In the genomic region with DNA sequence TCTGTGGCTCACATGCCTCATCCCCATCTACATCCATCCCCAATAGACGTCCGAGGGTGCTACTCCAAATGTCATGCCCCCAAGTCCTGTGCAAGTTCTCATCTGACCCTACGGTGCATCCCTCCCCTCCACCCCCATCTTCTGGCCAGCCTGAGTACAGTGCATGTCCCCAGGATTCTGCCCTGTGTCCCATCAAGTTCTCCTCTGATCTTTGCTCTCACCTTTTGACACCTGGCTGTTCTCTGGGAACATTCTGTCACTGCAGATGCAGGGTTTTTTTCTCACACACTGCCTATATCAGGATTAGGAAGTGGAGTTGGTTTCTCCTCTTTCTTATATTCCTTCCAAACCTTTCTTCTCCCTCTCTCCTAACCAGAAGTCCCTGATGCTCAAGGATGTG, we compare ENCODE assay signal across 23 cellular contexts.
DNase-seq lines count a peak whose midpoint lies in the region; ATAC-seq and TF ChIP-seq lines count a peak whose summit lies in the region.
"Had no signal": no experiment of that assay in that cellular context is flagged by ENCODE, and none has a peak within 500 bp of the region (broad histone marks: within the 10 kb centered on the region; RNA-seq: fewer than 3 reads in every experiment).

No MANE protein-coding gene starts in this region.

- H3K9me3 ChIP-seq in body of pancreas: no peaks in the 10 kb centered on the region
- H3K9me3 ChIP-seq: BE2C had no signal

- no peaks in the 10 kb centered on the region for H3K36me3 Mint-ChIP-seq in activated CD4-positive, alpha-beta T cell treated with anti-CD3 and anti-CD28 coated beads, Interleukin-2, amount 10 ng/mL, durations not matched to agents 24 days and 14 days (ENCODE audit: low read depth)
- no peaks in the 10 kb centered on the region for H3K36me3 Mint-ChIP-seq in activated T-helper 17 cell treated with anti-CD3 and anti-CD28 coated beads, Interleukin-2, amount 50 U/mL, for 72 hours (ENCODE audit: low read depth)
- H3K36me3 Mint-ChIP-seq in glutamatergic neuron (ENCODE audit: unreplicated experiment): peaks cover 18% of the 10 kb centered on the region

- H3K4me1 ChIP-seq in body of pancreas: no peaks in the 10 kb centered on the region
- H3K4me1 ChIP-seq: BE2C had no signal

- H3K27ac ChIP-seq in body of pancreas: no peak overlapping the region
- H3K27ac ChIP-seq: A549; BLaER1 treated with 17β-estradiol and CSF1 and Interleukin-3, amounts not matched to agents 10 nM and 100 nM had no signal

- DNase-seq in activated CD4-positive, alpha-beta T cell treated with anti-CD3 and anti-CD28 coated beads, Interleukin-2, amount 10 ng/mL, durations not matched to agents 24 days and 14 days: no peak
- DNase-seq in activated CD4-positive, alpha-beta T cell treated with anti-CD3 and anti-CD28 coated beads, Interleukin-2, amount 50 U/mL, for 4 hours: no peak
- DNase-seq in glutamatergic neuron: no peak
- no peak for DNase-seq in body of pancreas
- DNase-seq in NCI-H1105 (lab: John Stamatoyannopoulos, UW): no peak
- DNase-seq: 8988T; ACHN; AML-193; BE2C; CD4-positive, alpha-beta T cell; CD8-positive, alpha-beta memory T cell; DMS 273 treated with DMSO at 0.1 percent for 48 hours; DMS79; EL; GDM1; H9 had no signal

- peaks cover 41% of the 10 kb centered on the region for H3K4me1 Mint-ChIP-seq in activated CD4-positive, alpha-beta T cell treated with anti-CD3 and anti-CD28 coated beads, Interleukin-2, amount 10 ng/mL, durations not matched to agents 24 days and 14 days
- H3K4me1 Mint-ChIP-seq in activated T-helper 17 cell treated with anti-CD3 and anti-CD28 coated beads, Interleukin-2, amount 50 U/mL, for 72 hours: peaks cover 29% of the 10 kb centered on the region
- H3K4me1 Mint-ChIP-seq in glutamatergic neuron (ENCODE audit: low read depth, unreplicated experiment): peaks cover 8% of the 10 kb centered on the region
- H3K4me1 Mint-ChIP-seq: CD8-positive, alpha-beta memory T cell had no signal

- WGBS in body of pancreas, 2 donors: 80 to 83% methylated on average over 3 of the region's 3 CpGs

- intact Hi-C loops in activated CD4-positive, alpha-beta T cell treated with anti-CD3 and anti-CD28 coated beads, Interleukin-2, amount 10 ng/mL, durations not matched to agents 24 days and 14 days (cut with micrococcal nuclease): loop anchor here (5.0 to 10.0 kb wide), 3 partner anchors 120 to 565 kb away; no protein-coding TSS in a partner anchor
- intact Hi-C loops in body of pancreas (cut with DNase I): loop anchor here (10.0 kb wide), 1 partner anchor 103 kb away; no protein-coding TSS in a partner anchor

- H3K4me3 Mint-ChIP-seq in activated CD4-positive, alpha-beta T cell treated with anti-CD3 and anti-CD28 coated beads, Interleukin-2, amount 10 ng/mL, durations not matched to agents 24 days and 14 days: no peak overlapping the region
- no peak overlapping the region for H3K4me3 Mint-ChIP-seq in activated T-helper 17 cell treated with anti-CD3 and anti-CD28 coated beads, Interleukin-2, amount 50 U/mL, for 72 hours
- peak overlapping the region; percentile 5 for H3K4me3 Mint-ChIP-seq in glutamatergic neuron (ENCODE audit: unreplicated experiment)
- H3K4me3 Mint-ChIP-seq: CD14-positive monocyte; CD4-positive, alpha-beta T cell; CD8-positive, alpha-beta memory T cell; GM23338; H9 had no signal

- no peak overlapping the region for H3K4me3 ChIP-seq in body of pancreas
- H3K4me3 ChIP-seq: A549; BLaER1 treated with 17β-estradiol and CSF1 and Interleukin-3, amounts not matched to agents 10 nM and 100 nM; GM12878; GM23338 had no signal

- peaks cover 12% of the 10 kb centered on the region for H3K27me3 Mint-ChIP-seq in activated CD4-positive, alpha-beta T cell treated with anti-CD3 and anti-CD28 coated beads, Interleukin-2, amount 10 ng/mL, durations not matched to agents 24 days and 14 days
- H3K27me3 Mint-ChIP-seq in activated T-helper 17 cell treated with anti-CD3 and anti-CD28 coated beads, Interleukin-2, amount 50 U/mL, for 72 hours: peaks cover 26% of the 10 kb centered on the region
- peaks cover 2% of the 10 kb centered on the region for H3K27me3 Mint-ChIP-seq in glutamatergic neuron (ENCODE audit: unreplicated experiment)

- TF ChIP-seq CTCF in glutamatergic neuron (IDR thresholded peaks at IDR 0.05; ENCODE audit: partially characterized antibody, unreplicated experiment) (no peak), body of pancreas (IDR thresholded peaks at IDR 0.05) (no peak)

- H3K27ac Mint-ChIP-seq in activated CD4-positive, alpha-beta T cell treated with anti-CD3 and anti-CD28 coated beads, Interleukin-2, amount 10 ng/mL, durations not matched to agents 24 days and 14 days: peak overlapping the region; percentile 9
- H3K27ac Mint-ChIP-seq in activated T-helper 17 cell treated with anti-CD3 and anti-CD28 coated beads, Interleukin-2, amount 50 U/mL, for 72 hours: peak overlapping the region; percentile 91
- no peak overlapping the region for H3K27ac Mint-ChIP-seq in glutamatergic neuron (ENCODE audit: unreplicated experiment)
- H3K27ac Mint-ChIP-seq: CD4-positive, alpha-beta T cell; CD8-positive, alpha-beta memory T cell; GM23338 had no signal

- H3K27me3 ChIP-seq in body of pancreas: no peaks in the 10 kb centered on the region
- H3K27me3 ChIP-seq: BLaER1 treated with 17β-estradiol and CSF1 and Interleukin-3, amounts not matched to agents 10 nM and 100 nM had no signal

- no peak for ATAC-seq in activated T-helper 17 cell treated with anti-CD3 and anti-CD28 coated beads, Interleukin-2, amount 50 U/mL, for 72 hours (replicated peaks)
- ATAC-seq in body of pancreas: no peak
- ATAC-seq: A549, GM12878, GM23338, HCT116 had no signal

- no peak for TF ChIP-seq POLR2A in body of pancreas (IDR thresholded peaks at IDR 0.05)

- H3K9me3 Mint-ChIP-seq in activated CD4-positive, alpha-beta T cell treated with anti-CD3 and anti-CD28 coated beads, Interleukin-2, amount 10 ng/mL, durations not matched to agents 24 days and 14 days: peaks cover 4% of the 10 kb centered on the region
- no peaks in the 10 kb centered on the region for H3K9me3 Mint-ChIP-seq in activated T-helper 17 cell treated with anti-CD3 and anti-CD28 coated beads, Interleukin-2, amount 50 U/mL, for 72 hours
- H3K9me3 Mint-ChIP-seq in glutamatergic neuron (ENCODE audit: unreplicated experiment): no peaks in the 10 kb centered on the region
- H3K9me3 Mint-ChIP-seq: CD4-positive, alpha-beta T cell; CD8-positive, alpha-beta memory T cell; GM23338 had no signal

- H3K36me3 ChIP-seq in body of pancreas (replicated peaks in 1 of 2; ENCODE audit: insufficient read depth in 1 of 2, low read depth in 2 of 2): no peaks in the 10 kb centered on the region
- H3K36me3 ChIP-seq: BE2C; BLaER1 treated with 17β-estradiol and CSF1 and Interleukin-3, amounts not matched to agents 10 nM and 100 nM had no signal
